ENCODE assay signal across 22 cellular contexts in the genomic region with DNA sequence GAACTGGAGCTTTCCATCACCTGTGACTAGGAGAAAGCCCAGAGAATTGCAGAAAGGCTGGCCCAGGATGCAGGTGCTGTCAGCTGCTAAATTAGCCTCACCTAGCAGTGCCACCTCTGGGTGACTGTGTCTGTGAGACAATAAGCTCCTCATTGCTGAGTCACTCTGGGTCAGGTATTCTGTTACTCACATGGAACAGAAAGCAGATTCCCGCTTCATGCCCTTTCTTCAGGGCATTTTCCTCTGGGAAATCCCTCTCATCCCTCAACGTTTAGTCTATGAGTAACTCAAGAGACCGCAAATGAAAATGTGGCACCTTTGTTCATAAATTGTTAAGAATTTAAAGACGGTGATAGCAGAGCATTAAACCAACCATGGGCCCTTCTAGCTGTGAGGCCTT.
A peak's percentile ranks its signal among the peaks of the same experiment; 100 is the strongest.
DNase-seq lines count a peak whose midpoint lies in the region; ATAC-seq and TF ChIP-seq lines count a peak whose summit lies in the region.
"Had no signal": no experiment of that assay in that cellular context is flagged by ENCODE, and none has a peak within 500 bp of the region (broad histone marks: within the 10 kb centered on the region; RNA-seq: fewer than 3 reads in every experiment).

No MANE protein-coding gene starts in this region.

- BruUV-seq in MCF 10A (replicated peaks; lab: Mats Ljungman, UMichigan) = no TSS peak

- no peak overlapping the region for H3K4me3 ChIP-seq in breast epithelium
- H3K4me3 ChIP-seq: lower lobe of right lung, uterus had no signal

- intact Hi-C loops in MCF 10A (cut with micrococcal nuclease) (no loop called here), breast epithelium (cut with DNase I; ENCODE audit: low total_unique reads) (no loop called here)

- H3K9me3 Mint-ChIP-seq in MCF 10A (ENCODE audit: unreplicated experiment) = peaks cover 8% of the 10 kb centered on the region

- POLR2A ChIA-PET in MCF 10A (lab: Yijun Ruan, JAX) = no interaction called here

- H3K36me3 Mint-ChIP-seq in MCF 10A (ENCODE audit: insufficient read depth, unreplicated experiment) = no peaks in the 10 kb centered on the region
- H3K36me3 Mint-ChIP-seq: activated CD8-positive, alpha-beta memory T cell treated with anti-CD3 and anti-CD28 coated beads, Interleukin-2, amount 10 ng/mL, durations not matched to agents 7 days and 5 days had no signal

- no peaks in the 10 kb centered on the region for H3K27me3 Mint-ChIP-seq in MCF 10A (ENCODE audit: insufficient read depth, unreplicated experiment)
- H3K27me3 Mint-ChIP-seq: activated CD8-positive, alpha-beta memory T cell treated with anti-CD3 and anti-CD28 coated beads, Interleukin-2, amount 10 ng/mL, durations not matched to agents 7 days and 5 days had no signal

- CTCF ChIA-PET in MCF 10A (lab: Yijun Ruan, JAX) = no interaction called here

- H3K9me3 ChIP-seq in breast epithelium = no peaks in the 10 kb centered on the region
- H3K9me3 ChIP-seq: lower lobe of right lung, neutrophil, uterus had no signal

- no peaks in the 10 kb centered on the region for H3K27me3 ChIP-seq in breast epithelium
- H3K27me3 ChIP-seq: neutrophil, uterus had no signal

- H3K27ac Mint-ChIP-seq in MCF 10A (ENCODE audit: low read depth, unreplicated experiment) = no peak overlapping the region
- H3K27ac Mint-ChIP-seq: activated CD8-positive, alpha-beta memory T cell treated with anti-CD3 and anti-CD28 coated beads, Interleukin-2, amount 10 ng/mL, durations not matched to agents 7 days and 5 days had no signal

- no peak for TF ChIP-seq POLR2A in breast epithelium (IDR thresholded peaks at IDR 0.05)

- H3K4me1 Mint-ChIP-seq in MCF 10A (ENCODE audit: insufficient read depth, unreplicated experiment) = peaks cover 3% of the 10 kb centered on the region
- H3K4me1 Mint-ChIP-seq: activated CD8-positive, alpha-beta memory T cell treated with anti-CD3 and anti-CD28 coated beads, Interleukin-2, amount 10 ng/mL, durations not matched to agents 7 days and 5 days had no signal

- DNase-seq in MCF 10A (ENCODE audit: unreplicated experiment) (peak; percentile 74), breast epithelium (ENCODE audit: low spot score in 2 of 2) (no peak), RPMI7951 (ENCODE audit: low read depth) (peak; percentile 82), cerebellar cortex (ENCODE audit: low spot score) (no peak)
- no peak for DNase-seq in stimulated activated CD4-positive, alpha-beta T cell treated with anti-CD3 and anti-CD28 coated beads, Interleukin-4, amount 100 ng/mL, for 24 hours
- DNase-seq in activated naive CD4-positive, alpha-beta T cell treated with anti-CD3 and anti-CD28 coated beads, Interleukin-2, amount 50 U/mL, for 16 hours = no peak
- DNase-seq: ACHN; activated CD8-positive, alpha-beta memory T cell treated with anti-CD3 and anti-CD28 coated beads, Interleukin-2, amount 10 ng/mL, durations not matched to agents 7 days and 5 days; activated effector memory CD4-positive, alpha-beta T cell treated with Interleukin-2 at 50 U/mL for 16 hours; dermis blood vessel endothelial cell; foreskin fibroblast; GF-D8; hippocampal formation; lower lobe of right lung; NCI-H2029 treated with DMSO at 0.1 percent for 48 hours; NCI-H524; T-helper 1 cell; uterus had no signal

- ATAC-seq in esophagus mucosa (peak; percentile 74), GM19455 (IDR thresholded peaks at IDR 0.05; ENCODE audit: unreplicated experiment) (no peak)
- ATAC-seq: activated CD8-positive, alpha-beta memory T cell treated with anti-CD3 and anti-CD28 coated beads, Interleukin-2, amount 10 ng/mL, durations not matched to agents 7 days and 5 days; lower lobe of right lung had no signal

- TF ChIP-seq CTCF in MCF 10A (IDR thresholded peaks at IDR 0.05; ENCODE audit: unreplicated experiment) (no peak), breast epithelium (IDR thresholded peaks at IDR 0.05) (no peak)

- H3K27ac ChIP-seq in breast epithelium = no peak overlapping the region
- H3K27ac ChIP-seq: C4-2B, lower lobe of right lung, neutrophil, uterus had no signal

- H3K4me3 Mint-ChIP-seq in MCF 10A (ENCODE audit: unreplicated experiment) = no peak overlapping the region
- H3K4me3 Mint-ChIP-seq: activated CD8-positive, alpha-beta memory T cell treated with anti-CD3 and anti-CD28 coated beads, Interleukin-2, amount 10 ng/mL, durations not matched to agents 7 days and 5 days had no signal

- H3K36me3 ChIP-seq in breast epithelium = no peaks in the 10 kb centered on the region
- H3K36me3 ChIP-seq: lower lobe of right lung, neutrophil, uterus had no signal

- no peaks in the 10 kb centered on the region for H3K4me1 ChIP-seq in breast epithelium
- H3K4me1 ChIP-seq: lower lobe of right lung, uterus had no signal

Comparison
In these comparisons a context has a peak if more than half of its experiments do, and no peak if none do; other contexts are left out.
1. DNase-seq: peak in MCF 10A (single experiment) and RPMI7951 (single experiment); none in breast epithelium (0 of 2), stimulated activated CD4-positive, alpha-beta T cell treated with anti-CD3 and anti-CD28 coated beads, Interleukin-4, amount 100 ng/mL, for 24 hours (single experiment), activated naive CD4-positive, alpha-beta T cell treated with anti-CD3 and anti-CD28 coated beads, Interleukin-2, amount 50 U/mL, for 16 hours (single experiment) and cerebellar cortex (single experiment).